8 cellular contexts compared by ENCODE assay signal in genomic region chr10:95864906-95865813, GRCh38. TPM values are rescaled to one million over a fixed set of nuclear protein-coding genes. Genes with fewer than 3 reads are reported as not detected.
A peak's percentile ranks its signal among the peaks of the same experiment; 100 is the strongest.
DNase-seq lines count a peak whose midpoint lies in the region; ATAC-seq, FAIRE-seq and TF ChIP-seq lines count a peak whose summit lies in the region.

No MANE protein-coding gene starts in this region.

- ATAC-seq in GM19328 (IDR thresholded peaks at IDR 0.05; ENCODE audit: unreplicated experiment) (peak; percentile 89), HG03175 (IDR thresholded peaks at IDR 0.05; ENCODE audit: unreplicated experiment) (peak; percentile 93), PC-3 (peak; percentile 87)

- no peaks in the 10 kb centered on the region for H3K36me3 ChIP-seq in DOHH2 (ENCODE audit: control insufficient read depth, low read length)
- H3K36me3 ChIP-seq in PC-3 (ENCODE audit: low read depth, low read length): no peaks in the 10 kb centered on the region
- no peaks in the 10 kb centered on the region for H3K36me3 ChIP-seq in astrocyte (ENCODE audit: insufficient read depth, low read length)
- H3K36me3 ChIP-seq in hepatocyte (replicated peaks; ENCODE audit: insufficient read depth, low read depth): no peaks in the 10 kb centered on the region
- H3K36me3 ChIP-seq in small intestine (ENCODE audit: control insufficient read depth in 2 of 2, insufficient read depth in 2 of 2, low read length in 2 of 2): no peaks in the 10 kb centered on the region

- no peaks in the 10 kb centered on the region for H3K27me3 ChIP-seq in DOHH2 (ENCODE audit: control insufficient read depth, low read length)
- H3K27me3 ChIP-seq in PC-3 (ENCODE audit: low read length): no peaks in the 10 kb centered on the region
- H3K27me3 ChIP-seq in astrocyte (ENCODE audit: insufficient read depth, low read length): no peaks in the 10 kb centered on the region
- no peaks in the 10 kb centered on the region for H3K27me3 ChIP-seq in hepatocyte
- no peaks in the 10 kb centered on the region for H3K27me3 ChIP-seq in small intestine (ENCODE audit: control insufficient read depth in 2 of 2, insufficient read depth in 2 of 2, low read length in 2 of 2)

- H3K4me1 Mint-ChIP-seq in astrocyte (ENCODE audit: low read depth, unreplicated experiment): peaks cover 2% of the 10 kb centered on the region

- no peaks in the 10 kb centered on the region for H3K9me3 Mint-ChIP-seq in astrocyte (ENCODE audit: unreplicated experiment)

- H3K27ac ChIP-seq in DOHH2 (ENCODE audit: low read depth, low read length): no peak overlapping the region
- H3K27ac ChIP-seq in PC-3 (ENCODE audit: low read length): no peak overlapping the region
- no peak overlapping the region for H3K27ac ChIP-seq in astrocyte (ENCODE audit: low read depth, low read length)
- peak overlapping the region; percentile 9 for H3K27ac ChIP-seq in hepatocyte
- H3K27ac ChIP-seq in small intestine (ENCODE audit: low read depth in 1 of 2, low read length in 1 of 2): no peak overlapping the region

- H3K9ac ChIP-seq in PC-3 (ENCODE audit: low read length) (no peak overlapping the region), astrocyte (ENCODE audit: low read length) (no peak overlapping the region)

- H3K4me1 ChIP-seq in DOHH2 (ENCODE audit: control insufficient read depth, low read length) (peaks cover 12% of the 10 kb centered on the region), PC-3 (ENCODE audit: insufficient read depth, low read length) (no peaks in the 10 kb centered on the region), astrocyte (ENCODE audit: insufficient read depth, low read length) (no peaks in the 10 kb centered on the region), hepatocyte (ENCODE audit: insufficient read depth) (peaks cover 12% of the 10 kb centered on the region), small intestine (ENCODE audit: control insufficient read depth in 2 of 2, insufficient read depth in 1 of 2, low read depth in 1 of 2, low read length in 1 of 2) (no peaks in the 10 kb centered on the region)

- no TSS peak for BruUV-seq in PC-3 (replicated peaks; lab: Mats Ljungman, UMichigan)

- H2AFZ ChIP-seq in PC-3 (ENCODE audit: low read length) (0 out of 2 replicates have a peak overlapping the region, but pooled peaks have one; percentile 21), astrocyte (ENCODE audit: low read depth, low read length) (peak overlapping the region; percentile 49), hepatocyte (no peak overlapping the region)

- DNase-seq in PC-3: peak; percentile 56
- peak; percentile 67 for DNase-seq in astrocyte (ENCODE audit: low read depth)
- peak; percentile 80 for DNase-seq in hepatocyte (ENCODE audit: low spot score)
- DNase-seq in small intestine: peak; percentile 50
- DNase-seq in NCI-H2029 (lab: John Stamatoyannopoulos, UW): no peak

- H3K36me3 Mint-ChIP-seq in astrocyte (ENCODE audit: low read depth, unreplicated experiment): no peaks in the 10 kb centered on the region

- H3K79me2 ChIP-seq in DOHH2 (ENCODE audit: control insufficient read depth, low read length) (no peaks in the 10 kb centered on the region), PC-3 (ENCODE audit: low read length) (no peaks in the 10 kb centered on the region), astrocyte (ENCODE audit: insufficient read depth, low read length) (no peaks in the 10 kb centered on the region), hepatocyte (no peaks in the 10 kb centered on the region)

- intact Hi-C loops in PC-3 (cut with micrococcal nuclease): loop anchor here (1.0 kb wide), 1 partner anchor 171 kb away; no protein-coding TSS in a partner anchor

- no peaks in the 10 kb centered on the region for H3K9me2 ChIP-seq in DOHH2 (replicated peaks; ENCODE audit: control insufficient read depth, low read length)
- no peaks in the 10 kb centered on the region for H3K9me2 ChIP-seq in PC-3 (replicated peaks; ENCODE audit: low read length)
- no peaks in the 10 kb centered on the region for H3K9me2 ChIP-seq in hepatocyte (replicated peaks; ENCODE audit: insufficient read depth)

- no peak overlapping the region for H3K4me3 ChIP-seq in DOHH2 (ENCODE audit: low read length)
- H3K4me3 ChIP-seq in PC-3 (ENCODE audit: low read length): no peak overlapping the region
- H3K4me3 ChIP-seq in astrocyte (ENCODE audit: insufficient read depth, low read depth, low read length): no peak overlapping the region
- H3K4me3 ChIP-seq in hepatocyte: no peak overlapping the region
- H3K4me3 ChIP-seq in small intestine (ENCODE audit: low read depth in 1 of 2, low read length in 2 of 2): no peak overlapping the region

- H3K9me3 ChIP-seq in DOHH2 (ENCODE audit: control insufficient read depth, insufficient read depth, low read length) (no peaks in the 10 kb centered on the region), PC-3 (ENCODE audit: low read length) (no peaks in the 10 kb centered on the region), astrocyte (ENCODE audit: insufficient read depth, low read depth, low read length) (no peaks in the 10 kb centered on the region), hepatocyte (ENCODE audit: low read depth) (no peaks in the 10 kb centered on the region), small intestine (ENCODE audit: control insufficient read depth, low read depth) (no peaks in the 10 kb centered on the region)

- 44% methylated on average over 7 of the region's 7 CpGs for WGBS in hepatocyte (ENCODE audit: low lambda C conversion rate, missing lambda C conversion rate)
- WGBS in small intestine, 3 donors: 41 to 51% (median 45%) methylated on average over 7 of the region's 7 CpGs

- H3K4me2 ChIP-seq in DOHH2 (ENCODE audit: low read length) (peak overlapping the region; percentile 37), PC-3 (ENCODE audit: low read length) (no peak overlapping the region), astrocyte (ENCODE audit: low read length) (peak overlapping the region; percentile 49), hepatocyte (peak overlapping the region; percentile 0)

- FAIRE-seq in astrocyte (lab: Jason Lieb, UNC) (no peak), small intestine (lab: Jason Lieb, UNC) (no peak)

- H4K20me1 ChIP-seq in DOHH2 (ENCODE audit: control insufficient read depth, insufficient read depth, low read depth, low read length): no peaks in the 10 kb centered on the region
- H4K20me1 ChIP-seq in PC-3 (ENCODE audit: low read length): no peaks in the 10 kb centered on the region
- H4K20me1 ChIP-seq in astrocyte (ENCODE audit: insufficient read depth, low read length): no peaks in the 10 kb centered on the region
- no peaks in the 10 kb centered on the region for H4K20me1 ChIP-seq in hepatocyte (ENCODE audit: insufficient read depth, poor library complexity, severe bottlenecking)

- POLR2A ChIA-PET in PC-3 (lab: Charles Lee; ENCODE audit: unreplicated experiment): interaction anchor here (0.6 kb wide), 1 partner anchor 171 kb away, joined by 4 read pairs; no protein-coding TSS in a partner anchor

- H3K27me3 Mint-ChIP-seq in astrocyte (ENCODE audit: low read depth, unreplicated experiment): no peaks in the 10 kb centered on the region

- H3K27ac Mint-ChIP-seq in astrocyte (ENCODE audit: unreplicated experiment): peak overlapping the region; percentile 34

- CTCF ChIA-PET in PC-3 (lab: Charles Lee): interaction anchor here (0.6 to 1.3 kb wide), 2 partner anchors 146 to 171 kb away, joined by 3 to 12 read pairs; partner anchors contain the start of gene TCTN3

- TF ChIP-seq CTCF in DOHH2 (IDR thresholded peaks at IDR 0.05; ENCODE audit: low read depth, low read length, poor library complexity, severe bottlenecking): peak; percentile 83
- peak; percentile 70 for TF ChIP-seq CTCF in PC-3 (conservative IDR thresholded peaks at IDR 0.05; ENCODE audit: low read depth, low read length)
- peak; percentile 64 for TF ChIP-seq CTCF in astrocyte (IDR thresholded peaks at IDR 0.05; ENCODE audit: insufficient read depth, low read depth, low read length)
- peak; percentile 77 for TF ChIP-seq CTCF in hepatocyte (IDR thresholded peaks at IDR 0.05; ENCODE audit: poor library complexity)

- H3K4me3 Mint-ChIP-seq in astrocyte (ENCODE audit: unreplicated experiment): no peak overlapping the region

- H3F3A ChIP-seq in DOHH2 (ENCODE audit: control insufficient read depth, insufficient read depth) (no peaks in the 10 kb centered on the region), PC-3 (ENCODE audit: low read length, unreplicated experiment) (no peaks in the 10 kb centered on the region)

RNA-seq across cellular contexts. Expression of gene CC2D2B, which starts 42.6 kb away (rescaled TPM):
- total RNA-seq in PC-3 (2014; rRNA removed) (not detected in 2 replicates), astrocyte (0.18 and 0.60 TPM in 2 replicates), hepatocyte (0.13 TPM in 1 of 2 replicates, not detected in the other)
- polyA plus RNA-seq in hepatocyte (0.97 TPM in 1 of 2 replicates, not detected in the other), small intestine (under 1 TPM in 1 of 3 donors, not detected in 2; 0.42 TPM)
